In the genomic region with DNA sequence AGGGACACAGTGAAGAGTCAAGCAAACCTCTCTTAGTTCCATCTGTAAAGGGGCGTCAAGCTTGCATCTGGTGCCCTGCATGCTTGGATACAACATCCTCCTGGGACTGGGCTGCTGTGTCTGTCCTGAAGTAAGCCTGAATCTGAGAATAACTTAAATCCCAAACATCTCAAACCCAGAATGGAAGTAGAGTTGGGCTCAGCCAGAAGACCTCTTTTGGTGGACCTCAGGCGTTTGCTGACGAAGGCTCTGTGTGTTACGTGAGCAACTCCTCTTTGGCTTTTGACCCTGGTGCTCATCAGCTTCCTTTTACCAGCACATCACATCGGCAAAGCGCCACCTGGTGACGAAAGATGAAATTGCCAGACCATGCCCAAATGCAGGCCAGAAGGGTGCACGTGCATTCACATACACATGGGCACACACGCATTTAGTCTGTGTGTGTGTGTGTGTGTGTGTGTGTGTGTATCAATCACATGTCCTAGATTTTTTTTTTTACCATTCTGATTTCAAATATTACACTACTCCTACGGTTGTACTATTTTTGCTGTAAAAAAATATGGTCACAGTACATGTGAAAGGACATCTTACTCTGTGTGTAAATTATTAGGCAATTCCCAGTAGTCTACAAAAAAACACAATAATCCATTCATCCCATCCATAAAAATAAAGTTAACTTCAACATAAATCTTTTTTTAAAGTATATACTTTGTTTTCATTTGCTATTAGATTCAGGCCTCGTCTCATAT, we compare ENCODE assay signal across 8 cellular contexts. TPM values are rescaled to one million over a fixed set of nuclear protein-coding genes. Genes with fewer than 3 reads are reported as not detected.
DNase-seq lines count a peak whose midpoint lies in the region; ATAC-seq and TF ChIP-seq lines count a peak whose summit lies in the region.

No MANE protein-coding gene starts in this region.

- WGBS in testis, 2 donors: 21 to 33% methylated on average over 11 of the region's 11 CpGs

- DNase-seq in NCI-H1092 (lab: John Stamatoyannopoulos, UW) (peak; percentile 83), SIG-M5 treated with dmso at 0.1 percent for 504 hours (lab: John Stamatoyannopoulos, UW; ENCODE audit: unreplicated experiment) (peak; percentile 92), foreskin keratinocyte (peak; percentile 73 to 84), omental fat pad (ENCODE audit: low spot score) (peak; percentile 99), testis (peak; percentile 95)
- peak; percentile 86 for DNase-seq in activated T-helper 9 cell treated with anti-CD3 and anti-CD28 coated beads, Interleukin-2, amount 50 U/mL, for 16 hours (ENCODE audit: low read depth)

- intact Hi-C loops in testis (cut with DNase I; ENCODE audit: low total_unique reads): no loop called here

- no peak overlapping the region for H3K27ac ChIP-seq in BLaER1
- no peak overlapping the region for H3K27ac ChIP-seq in foreskin keratinocyte
- H3K27ac ChIP-seq in testis: no peak overlapping the region

- H3K27me3 ChIP-seq in BLaER1 (no peaks in the 10 kb centered on the region), foreskin keratinocyte (no peaks in the 10 kb centered on the region), testis (no peaks in the 10 kb centered on the region)

- no peak overlapping the region for H3K9ac ChIP-seq in BLaER1

- ATAC-seq in GM21528 (IDR thresholded peaks at IDR 0.05; ENCODE audit: low FRiP score, unreplicated experiment) (peak; percentile 63), foreskin keratinocyte (peak; percentile 83), omental fat pad (ENCODE audit: low FRiP score) (peak; percentile 86)

- H3K4me2 ChIP-seq in BLaER1: 0 out of 2 replicates have a peak overlapping the region, but pooled peaks have one; percentile 19

- no peaks in the 10 kb centered on the region for H4K20me1 ChIP-seq in BLaER1

- H3K36me3 ChIP-seq in BLaER1 (no peaks in the 10 kb centered on the region), testis (ENCODE audit: low read depth, missing control alignments) (no peaks in the 10 kb centered on the region)

- H3K4me1 ChIP-seq in BLaER1: peaks cover 15% of the 10 kb centered on the region
- H3K4me1 ChIP-seq in foreskin keratinocyte: no peaks in the 10 kb centered on the region
- no peaks in the 10 kb centered on the region for H3K4me1 ChIP-seq in testis

- TF ChIP-seq POLR2A in testis (IDR thresholded peaks at IDR 0.05): no peak

- no peak overlapping the region for H3K4me3 ChIP-seq in BLaER1
- H3K4me3 ChIP-seq in testis: no peak overlapping the region

- TF ChIP-seq CTCF in foreskin keratinocyte (conservative IDR thresholded peaks at IDR 0.05) (peak; percentile 90), omental fat pad (IDR thresholded peaks at IDR 0.05) (peak in 1 of 3 donors; percentile 65), testis (IDR thresholded peaks at IDR 0.05) (peak; percentile 78 to 93 (median 90))

- H3K9me3 ChIP-seq in BLaER1 (peaks cover 10% of the 10 kb centered on the region), testis (no peaks in the 10 kb centered on the region)

RNA-seq across cellular contexts. Expression of a gene that starts 41.1 kb away (rescaled TPM):
- 0.11 and 0.14 TPM in 2 replicates for total RNA-seq in foreskin keratinocyte
- 0.11 and 0.12 TPM in 2 replicates for polyA plus RNA-seq in foreskin keratinocyte
- under 1 TPM in 1 of 4 donors, not detected in 3; 0.46 TPM for total RNA-seq in omental fat pad
- total RNA-seq in testis: 10 to 100 TPM; 22.9 to 29.4 TPM
- 30.5 TPM for polyA plus RNA-seq in testis (ENCODE audit: insufficient read depth, low read depth, low replicate concordance)

RNA-seq across cellular contexts. Expression of a gene that starts 58.1 kb away (rescaled TPM):
- total RNA-seq in foreskin keratinocyte (not detected in 2 replicates), omental fat pad (10 to 100 TPM in 3 of 4 donors, 1 to 10 TPM in 1; 8.4 to 23.5 (median 17.4) TPM), testis (100 to 1,000 TPM; 101 to 108 TPM)
- polyA plus RNA-seq in foreskin keratinocyte (0.01 TPM in 1 of 2 replicates, not detected in the other), testis (ENCODE audit: insufficient read depth, low read depth, low replicate concordance) (98.8 TPM)

Comparison
In these comparisons a context has a peak if more than half of its experiments do, and no peak if none do; other contexts are left out.
1. RNA of a gene that starts 41.1 kb away (total RNA-seq): 22.9 to 29.4 TPM in testis; 0.11 to 0.14 TPM in foreskin keratinocyte and 0.46 TPM in omental fat pad; every median in the first group is over 10 times any median in the second.
2. Peak in every context shown above with its lines, with median percentiles within 50 percentile points of each other: ATAC-seq and DNase-seq.